In genomic region chr14:94461526-94462218, GRCh38 we compare ENCODE assay signal across 1 cellular context.
TF ChIP-seq lines count a peak whose summit lies in the region.

No MANE protein-coding gene starts in this region.

TF ChIP-seq in HepG2, 621 proteins besides CTCF, POLR2A, EP300 and RAD21 (continued from another document and continues in another):
- TF ChIP-seq SP140L (CRISPR knock-in tag; IDR thresholded peaks at IDR 0.05; ENCODE audit: borderline replicate concordance) (no peak), TEF (CRISPR knock-in tag; IDR thresholded peaks at IDR 0.05) (no peak), LRRFIP1 (CRISPR knock-in tag; conservative IDR thresholded peaks at IDR 0.05) (no peak), SIX4 (CRISPR knock-in tag; IDR thresholded peaks at IDR 0.05) (no peak), YEATS4 (CRISPR knock-in tag; IDR thresholded peaks at IDR 0.05; ENCODE audit: borderline replicate concordance) (no peak), HBP1 (CRISPR knock-in tag; IDR thresholded peaks at IDR 0.05; ENCODE audit: low read depth) (no peak), TRAFD1 (CRISPR knock-in tag; IDR thresholded peaks at IDR 0.05; ENCODE audit: borderline replicate concordance) (no peak), ZNF136 (CRISPR knock-in tag; IDR thresholded peaks at IDR 0.05; ENCODE audit: low read depth) (no peak), ZNF383 (CRISPR knock-in tag; IDR thresholded peaks at IDR 0.05; ENCODE audit: borderline replicate concordance) (no peak), ZNF766 (CRISPR knock-in tag; IDR thresholded peaks at IDR 0.05; ENCODE audit: borderline replicate concordance) (no peak), ZNF260 (CRISPR knock-in tag; IDR thresholded peaks at IDR 0.05; ENCODE audit: borderline replicate concordance, low read depth) (no peak), SRF (IDR thresholded peaks at IDR 0.05; ENCODE audit: low read depth, low read length) (no peak), ZNF331 (CRISPR knock-in tag; IDR thresholded peaks at IDR 0.05) (no peak), YEATS2 (CRISPR knock-in tag; IDR thresholded peaks at IDR 0.05; ENCODE audit: borderline replicate concordance) (no peak), GABPB1 (CRISPR knock-in tag; IDR thresholded peaks at IDR 0.05) (peak; percentile 20; the same call in 1 of the 2 replicates), KLF6 (CRISPR knock-in tag; IDR thresholded peaks at IDR 0.05) (no peak), DMTF1 (CRISPR knock-in tag; IDR thresholded peaks at IDR 0.05) (no peak), TOE1 (CRISPR knock-in tag; IDR thresholded peaks at IDR 0.05) (no peak), ZNF225 (CRISPR knock-in tag; IDR thresholded peaks at IDR 0.05) (no peak), ZNF382 (CRISPR knock-in tag; IDR thresholded peaks at IDR 0.05; ENCODE audit: borderline replicate concordance) (no peak), ZNF34 (CRISPR knock-in tag; IDR thresholded peaks at IDR 0.05; ENCODE audit: borderline replicate concordance) (no peak), HOMEZ (CRISPR knock-in tag; IDR thresholded peaks at IDR 0.05; ENCODE audit: low read depth) (no peak), HHEX (CRISPR knock-in tag; IDR thresholded peaks at IDR 0.05) (no peak), U2AF1 (optimal IDR thresholded peaks at IDR 0.05; ENCODE audit: low read depth, low read length) (no peak), ATF5 (CRISPR knock-in tag; IDR thresholded peaks at IDR 0.05; ENCODE audit: low read depth) (no peak), CREB1 (IDR thresholded peaks at IDR 0.05) (peak; percentile 39), CREB1 (CRISPR knock-in tag; IDR thresholded peaks at IDR 0.05) (no peak), TARDBP (CRISPR knock-in tag; IDR thresholded peaks at IDR 0.05) (no peak), ZNF749 (CRISPR knock-in tag; IDR thresholded peaks at IDR 0.05; ENCODE audit: borderline replicate concordance) (no peak), ARID5B (CRISPR knock-in tag; IDR thresholded peaks at IDR 0.05) (no peak), POGK (CRISPR knock-in tag; conservative IDR thresholded peaks at IDR 0.05) (no peak), BCL6 (CRISPR knock-in tag; IDR thresholded peaks at IDR 0.05) (no peak), ZNF337 (CRISPR knock-in tag; IDR thresholded peaks at IDR 0.05; ENCODE audit: borderline replicate concordance, low read depth) (no peak)
